In genomic region chr9:113622600-113623400, GRCh38 we compare ENCODE assay signal across 8 cellular contexts.
A peak's percentile ranks its signal among the peaks of the same experiment; 100 is the strongest.
DNase-seq lines count a peak whose midpoint lies in the region; ATAC-seq lines count a peak whose summit lies in the region.

No MANE protein-coding gene starts in this region.

- peak overlapping the region; percentile 82 for H3K27ac Mint-ChIP-seq in T-helper 1 cell treated with Interleukin-12 subunit alpha and Interleukin-12 subunit beta and Interleukin-4 antibody, amounts not matched to agents 30 μg/mL and 1 μg/mL, for 36 hours

- no peaks in the 10 kb centered on the region for H3K27me3 ChIP-seq in BLaER1 treated with 17β-estradiol and CSF1 and Interleukin-3, amounts not matched to agents 10 nM and 100 nM

- peak overlapping the region in 5 of 11 experiments; percentile 14 to 40 (median 30); a peak in 2 of 22 replicates for H3K9ac ChIP-seq in BLaER1 treated with 17β-estradiol and CSF1 and Interleukin-3, amounts not matched to agents 10 nM and 100 nM

- H3K4me3 Mint-ChIP-seq in T-helper 1 cell treated with Interleukin-12 subunit alpha and Interleukin-12 subunit beta and Interleukin-4 antibody, amounts not matched to agents 30 μg/mL and 1 μg/mL, for 36 hours: peak overlapping the region; percentile 37

- peak; percentile 79 for ATAC-seq in GM18907 (IDR thresholded peaks at IDR 0.05; ENCODE audit: unreplicated experiment)
- ATAC-seq in HG03064 (IDR thresholded peaks at IDR 0.05; ENCODE audit: low read depth, unreplicated experiment): peak; percentile 79

- DNase-seq in fibroblast of the conjunctiva (ENCODE audit: low read depth): peak; percentile 42
- DNase-seq in stimulated activated CD4-positive, alpha-beta T cell treated with anti-CD3 and anti-CD28 coated beads, Interleukin-2, amount 100 ng/mL, for 24 hours: peak; percentile 60 to 77
- no peak for DNase-seq in NCI-H1092 (lab: John Stamatoyannopoulos, UW)
- no peak for DNase-seq in NCI-H1694 (lab: John Stamatoyannopoulos, UW)

- no peaks in the 10 kb centered on the region for H3K36me3 Mint-ChIP-seq in T-helper 1 cell treated with Interleukin-12 subunit alpha and Interleukin-12 subunit beta and Interleukin-4 antibody, amounts not matched to agents 30 μg/mL and 1 μg/mL, for 36 hours (ENCODE audit: low read depth)

- H3K4me1 Mint-ChIP-seq in T-helper 1 cell treated with Interleukin-12 subunit alpha and Interleukin-12 subunit beta and Interleukin-4 antibody, amounts not matched to agents 30 μg/mL and 1 μg/mL, for 36 hours (ENCODE audit: low read depth): peaks cover 12% of the 10 kb centered on the region

- H4K20me1 ChIP-seq in BLaER1 treated with 17β-estradiol and CSF1 and Interleukin-3, amounts not matched to agents 10 nM and 100 nM: no peaks in the 10 kb centered on the region

- H3K9me3 ChIP-seq in BLaER1 treated with 17β-estradiol and CSF1 and Interleukin-3, amounts not matched to agents 10 nM and 100 nM (replicated peaks in 1 of 11): 0 out of 22 replicates have a peak, but pooled peaks cover 0 to 6% (median 0%) of the 10 kb centered on the region in 11 experiments

- H3K4me1 ChIP-seq in BLaER1 treated with 17β-estradiol and CSF1 and Interleukin-3, amounts not matched to agents 10 nM and 100 nM: peaks cover 45 to 88% (median 72%) of the 10 kb centered on the region in 10 experiments

- H3K27ac ChIP-seq in BLaER1 treated with 17β-estradiol and CSF1 and Interleukin-3, amounts not matched to agents 10 nM and 100 nM: peak overlapping the region in 7 of 11 experiments; percentile 6 to 50 (median 27); a peak in 9 of 22 replicates

- H3K4me3 ChIP-seq in BLaER1 treated with 17β-estradiol and CSF1 and Interleukin-3, amounts not matched to agents 10 nM and 100 nM: no peak overlapping the region

- H3K36me3 ChIP-seq in BLaER1 treated with 17β-estradiol and CSF1 and Interleukin-3, amounts not matched to agents 10 nM and 100 nM: no peaks in the 10 kb centered on the region

- peak overlapping the region; percentile 48 to 84 (median 65) for H3K4me2 ChIP-seq in BLaER1 treated with 17β-estradiol and CSF1 and Interleukin-3, amounts not matched to agents 10 nM and 100 nM

- no peaks in the 10 kb centered on the region for H3K27me3 Mint-ChIP-seq in T-helper 1 cell treated with Interleukin-12 subunit alpha and Interleukin-12 subunit beta and Interleukin-4 antibody, amounts not matched to agents 30 μg/mL and 1 μg/mL, for 36 hours (ENCODE audit: low read depth)

- no peaks in the 10 kb centered on the region for H3K9me3 Mint-ChIP-seq in T-helper 1 cell treated with Interleukin-12 subunit alpha and Interleukin-12 subunit beta and Interleukin-4 antibody, amounts not matched to agents 30 μg/mL and 1 μg/mL, for 36 hours

Comparison
In these comparisons a context has a peak if more than half of its experiments do, and no peak if none do; other contexts are left out.
1. DNase-seq: peak in fibroblast of the conjunctiva (single experiment) and stimulated activated CD4-positive, alpha-beta T cell treated with anti-CD3 and anti-CD28 coated beads, Interleukin-2, amount 100 ng/mL, for 24 hours (2 of 2); none in NCI-H1092 (single experiment) and NCI-H1694 (single experiment).